1 cellular context compared by ENCODE assay signal in genomic region chr12:114443607-114444421, GRCh38.
TF ChIP-seq lines count a peak whose summit lies in the region.

No MANE protein-coding gene starts in this region.

TF ChIP-seq in IMR-90, 13 proteins besides CTCF, POLR2A, EP300 and RAD21:
- no peak for TF ChIP-seq RFX5 (IDR thresholded peaks at IDR 0.05; ENCODE audit: low read depth, low read length)
- TF ChIP-seq CEBPB (IDR thresholded peaks at IDR 0.05; ENCODE audit: low read depth, low read length): no peak
- TF ChIP-seq SMC3 (IDR thresholded peaks at IDR 0.05; ENCODE audit: low read depth, low read length): no peak
- TF ChIP-seq BHLHE40 (IDR thresholded peaks at IDR 0.05; ENCODE audit: low read depth, low read length): no peak
- no peak for TF ChIP-seq MAZ (IDR thresholded peaks at IDR 0.05; ENCODE audit: borderline replicate concordance, low read depth, low read length)
- TF ChIP-seq MAFK (IDR thresholded peaks at IDR 0.05; ENCODE audit: low read depth, low read length): no peak
- TF ChIP-seq RCOR1 (IDR thresholded peaks at IDR 0.05; ENCODE audit: insufficient replicate concordance, low read length): no peak
- TF ChIP-seq FOS (IDR thresholded peaks at IDR 0.05; ENCODE audit: low read depth, low read length): no peak
- no peak for TF ChIP-seq CHD1 (IDR thresholded peaks at IDR 0.05; ENCODE audit: low read depth, low read length)
- TF ChIP-seq MXI1 (IDR thresholded peaks at IDR 0.05; ENCODE audit: borderline replicate concordance, low read depth, low read length): no peak
- TF ChIP-seq NFE2L2 (IDR thresholded peaks at IDR 0.05; ENCODE audit: low read depth, low read length): no peak
- TF ChIP-seq ELK1 (IDR thresholded peaks at IDR 0.05; ENCODE audit: borderline replicate concordance, low read depth, low read length): no peak
- no peak for TF ChIP-seq USF2 (IDR thresholded peaks at IDR 0.05; ENCODE audit: low read depth, low read length)
